Comparison of ENCODE assay signal across 1 cellular context in the genomic region with DNA sequence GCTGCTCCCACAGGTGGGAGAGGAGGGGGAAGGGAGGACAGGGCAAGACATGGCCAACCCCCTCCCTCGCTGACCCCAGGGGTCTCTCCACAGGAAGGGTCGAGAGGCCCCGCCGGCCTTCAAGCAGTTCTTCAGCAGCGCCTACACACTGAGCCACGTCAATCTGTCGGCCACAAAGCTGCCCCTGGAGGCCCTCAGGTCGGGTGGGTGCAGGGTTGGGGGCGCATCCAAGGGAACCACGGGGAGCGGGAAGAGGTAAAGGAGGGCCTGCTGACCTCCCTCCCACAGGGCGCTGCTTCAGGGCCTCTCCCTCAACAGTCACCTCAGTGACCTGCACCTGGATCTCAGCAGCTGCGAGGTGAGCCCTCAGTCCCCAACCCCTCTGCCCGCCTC.
TF ChIP-seq lines count a peak whose summit lies in the region.

No MANE protein-coding gene starts in this region.

TF ChIP-seq in WTC11, 78 proteins besides CTCF, POLR2A, EP300 and RAD21 (continued from another document):
- TF ChIP-seq ZNF425 (CRISPR knock-in tag; conservative IDR thresholded peaks at IDR 0.05), result no peak
- TF ChIP-seq ZNF416 (CRISPR knock-in tag; IDR thresholded peaks at IDR 0.05), result no peak
